Comparison of ENCODE assay signal across 8 cellular contexts in genomic region chr9:33167084-33167948, GRCh38. TPM values are rescaled to one million over a fixed set of nuclear protein-coding genes. Genes with fewer than 3 reads are reported as not detected.
A peak's percentile ranks its signal among the peaks of the same experiment; 100 is the strongest.
DNase-seq lines count a peak whose midpoint lies in the region; FAIRE-seq and TF ChIP-seq lines count a peak whose summit lies in the region.

Gene B4GALT1, minus strand, starts transcription at chr9:33167336. Its CDS starts 167 bp downstream, at chr9:33167169.

- peaks cover 7% of the 10 kb centered on the region for H3K27me3 Mint-ChIP-seq in nephron progenitor cell (ENCODE audit: low read depth, poor library complexity)
- H3K27me3 Mint-ChIP-seq in stimulated activated naive CD8-positive, alpha-beta T cell treated with anti-CD3 and anti-CD28 coated beads, Interleukin-15, Interleukin-2, amounts not matched to agents 100 ng/mL and 50 ng/mL, for 24 hours: no peaks in the 10 kb centered on the region

- H3K9me3 Mint-ChIP-seq in nephron progenitor cell: no peaks in the 10 kb centered on the region
- no peaks in the 10 kb centered on the region for H3K9me3 Mint-ChIP-seq in stimulated activated naive CD8-positive, alpha-beta T cell treated with anti-CD3 and anti-CD28 coated beads, Interleukin-15, Interleukin-2, amounts not matched to agents 100 ng/mL and 50 ng/mL, for 24 hours

- peaks cover 14% of the 10 kb centered on the region for H4K20me1 ChIP-seq in Loucy (ENCODE audit: insufficient read depth, low read length, poor library complexity, severe bottlenecking)

- H3K27me3 ChIP-seq in Loucy (ENCODE audit: insufficient read depth, low read length, poor library complexity, severe bottlenecking): no peaks in the 10 kb centered on the region

- H3K4me3 Mint-ChIP-seq in nephron progenitor cell: peak within 1 kb of the TSS; percentile 86
- peak within 1 kb of the TSS; percentile 91 for H3K4me3 Mint-ChIP-seq in stimulated activated naive CD8-positive, alpha-beta T cell treated with anti-CD3 and anti-CD28 coated beads, Interleukin-15, Interleukin-2, amounts not matched to agents 100 ng/mL and 50 ng/mL, for 24 hours

- FAIRE-seq in H54 (lab: Jason Lieb, UNC): no peak

- no peaks in the 10 kb centered on the region for H3K36me3 Mint-ChIP-seq in nephron progenitor cell (ENCODE audit: low read depth)
- H3K36me3 Mint-ChIP-seq in stimulated activated naive CD8-positive, alpha-beta T cell treated with anti-CD3 and anti-CD28 coated beads, Interleukin-15, Interleukin-2, amounts not matched to agents 100 ng/mL and 50 ng/mL, for 24 hours (ENCODE audit: low read depth): peaks cover 16% of the 10 kb centered on the region

- H3K27ac Mint-ChIP-seq in nephron progenitor cell: peak within 1 kb of the TSS; percentile 85
- peak within 1 kb of the TSS; percentile 98 for H3K27ac Mint-ChIP-seq in stimulated activated naive CD8-positive, alpha-beta T cell treated with anti-CD3 and anti-CD28 coated beads, Interleukin-15, Interleukin-2, amounts not matched to agents 100 ng/mL and 50 ng/mL, for 24 hours

- peaks cover 65% of the 10 kb centered on the region for H3K4me1 Mint-ChIP-seq in nephron progenitor cell
- H3K4me1 Mint-ChIP-seq in stimulated activated naive CD8-positive, alpha-beta T cell treated with anti-CD3 and anti-CD28 coated beads, Interleukin-15, Interleukin-2, amounts not matched to agents 100 ng/mL and 50 ng/mL, for 24 hours (ENCODE audit: low read depth): peaks cover 65% of the 10 kb centered on the region

- H3K4me3 ChIP-seq in Loucy (ENCODE audit: low read length, poor library complexity, severe bottlenecking) (peak within 1 kb of the TSS; percentile 92), fibroblast of the aortic adventitia (ENCODE audit: low read depth, low read length) (peak within 1 kb of the TSS; percentile 99)

- H3K79me2 ChIP-seq in Loucy (ENCODE audit: insufficient read depth, low read length): peaks cover 46% of the 10 kb centered on the region

- peak; percentile 96 for TF ChIP-seq POLR2A in H54 (IDR thresholded peaks at IDR 0.05; ENCODE audit: low read depth, low read length)

- DNase-seq in ELR (ENCODE audit: low read depth) (peak; percentile 93), H54 (ENCODE audit: insufficient read length, low spot score) (peak; percentile 68), SIG-M5 (lab: John Stamatoyannopoulos, UW) (peak; percentile 60), fibroblast of the aortic adventitia (ENCODE audit: low read depth) (peak; percentile 95), nephron progenitor cell (peak; percentile 99)
- peak; percentile 98 for DNase-seq in activated effector memory CD4-positive, alpha-beta T cell treated with anti-CD3 and anti-CD28 coated beads, Interleukin-2, amount 50 U/mL, for 16 hours

- H3K9ac ChIP-seq in Loucy (ENCODE audit: low read depth, low read length, poor library complexity, severe bottlenecking): peak within 1 kb of the TSS; percentile 87

- peak within 1 kb of the TSS; percentile 99 for H3K4me2 ChIP-seq in Loucy (ENCODE audit: low read depth, low read length, poor library complexity, severe bottlenecking)

- H3K4me1 ChIP-seq in Loucy (ENCODE audit: insufficient read depth, low read length, poor library complexity, severe bottlenecking): peaks cover 52% of the 10 kb centered on the region

- no peaks in the 10 kb centered on the region for H3F3A ChIP-seq in Loucy (ENCODE audit: low read depth)

- peak within 1 kb of the TSS; percentile 76 for H2AFZ ChIP-seq in Loucy (ENCODE audit: low read length)

- no peaks in the 10 kb centered on the region for H3K36me3 ChIP-seq in Loucy (ENCODE audit: insufficient read depth, low read length)

- no peaks in the 10 kb centered on the region for H3K9me3 ChIP-seq in Loucy (ENCODE audit: insufficient read depth, low read depth, low read length)

- H3K9me2 ChIP-seq in Loucy (replicated peaks; ENCODE audit: low read depth, low read length): no peaks in the 10 kb centered on the region

- no peak for TF ChIP-seq CTCF in Loucy (conservative IDR thresholded peaks at IDR 0.05; ENCODE audit: low read length)
- TF ChIP-seq CTCF in fibroblast of the aortic adventitia (IDR thresholded peaks at IDR 0.05; ENCODE audit: insufficient read depth, low read length): no peak
- no peak for TF ChIP-seq CTCF in nephron progenitor cell (IDR thresholded peaks at IDR 0.05)

RNA-seq across cellular contexts. Expression of gene B4GALT1, which starts in this region (rescaled TPM):
- 40.9 and 41.0 TPM in 2 replicates for total RNA-seq in fibroblast of the aortic adventitia (ENCODE audit: low replicate concordance)

Comparison
In these comparisons a context has a peak if more than half of its experiments do, and no peak if none do; other contexts are left out.
1. Peak in every context shown above with its lines: DNase-seq and H3K4me3 ChIP-seq.